Comparison of ENCODE assay signal across 1 cellular context in the genomic region with DNA sequence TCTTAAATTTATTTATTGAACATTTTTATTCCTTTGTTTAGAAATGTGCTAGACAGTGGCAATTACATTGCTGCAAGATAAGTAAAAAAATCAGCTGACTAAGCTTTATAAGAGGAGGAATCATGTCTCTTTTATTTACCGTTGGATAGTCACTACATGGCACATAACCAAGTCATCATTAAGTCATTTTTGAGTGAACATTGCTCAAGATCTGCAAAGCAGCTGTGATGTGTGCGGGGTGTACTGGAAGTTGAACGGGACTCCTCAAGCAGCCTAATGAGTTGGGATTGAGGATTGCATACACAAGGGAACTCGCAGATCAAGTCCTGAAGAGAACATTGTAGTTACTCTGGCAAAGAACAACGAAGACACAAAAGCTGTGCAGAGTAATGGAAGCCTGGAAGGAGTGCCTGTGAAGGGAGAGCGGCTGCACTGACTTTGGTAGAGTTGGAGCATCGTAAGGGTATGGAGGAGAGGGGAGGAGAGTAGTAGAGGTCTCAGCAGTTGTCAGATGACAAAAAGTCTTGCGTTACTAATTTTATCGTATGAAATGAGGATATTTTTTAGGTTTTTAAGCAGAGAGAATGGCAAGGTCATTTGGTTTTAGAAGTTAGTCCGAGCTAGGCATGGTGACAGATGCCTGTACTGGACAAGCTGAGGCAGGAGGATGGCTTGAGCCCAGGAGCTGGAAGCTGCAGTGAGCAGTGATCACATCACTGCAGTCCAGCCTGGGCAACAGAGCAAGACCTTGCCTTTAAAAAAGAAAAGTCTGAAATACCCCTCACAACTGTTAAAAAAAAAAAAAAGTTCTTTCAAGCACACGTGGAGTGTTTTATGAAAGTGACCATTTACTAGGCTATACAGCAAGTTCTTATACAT.
A peak's percentile ranks its signal among the peaks of the same experiment; 100 is the strongest.
TF ChIP-seq lines count a peak whose summit lies in the region.

No MANE protein-coding gene starts in this region.

TF ChIP-seq in K562, 482 proteins besides CTCF, POLR2A, EP300 and RAD21:
- TF ChIP-seq JUN (IDR thresholded peaks at IDR 0.05; ENCODE audit: borderline replicate concordance, low read depth, low read length) (no peak), JUN (CRISPR knock-in tag; IDR thresholded peaks at IDR 0.05; ENCODE audit: borderline replicate concordance) (no peak), RB1 (IDR thresholded peaks at IDR 0.05; ENCODE audit: low read depth) (no peak), ETV1 (tag; conservative IDR thresholded peaks at IDR 0.05; ENCODE audit: low read depth) (no peak), ZNF212 (CRISPR knock-in tag; IDR thresholded peaks at IDR 0.05) (no peak), CBFB (CRISPR knock-in tag; IDR thresholded peaks at IDR 0.05) (no peak), ELK1 (CRISPR knock-in tag; IDR thresholded peaks at IDR 0.05) (no peak), ZNF76 (CRISPR knock-in tag; IDR thresholded peaks at IDR 0.05; ENCODE audit: borderline replicate concordance) (no peak), ZNF384 (IDR thresholded peaks at IDR 0.05; ENCODE audit: low read depth, low read length) (no peak), NCOA1 (IDR thresholded peaks at IDR 0.05; ENCODE audit: low read depth) (no peak), ZNF354B (CRISPR knock-in tag; IDR thresholded peaks at IDR 0.05) (no peak), MAFK (IDR thresholded peaks at IDR 0.05; ENCODE audit: low read length) (peak; percentile 46; the same call in 1 of the 2 replicates), MAFG (tag; conservative IDR thresholded peaks at IDR 0.05) (peak; percentile 30; the same call in 1 of the 2 replicates), MAFF (IDR thresholded peaks at IDR 0.05; ENCODE audit: low read length) (peak; percentile 40; the same call in 1 of the 2 replicates), KAT7 (CRISPR knock-in tag; IDR thresholded peaks at IDR 0.05; ENCODE audit: borderline replicate concordance) (no peak), ZNF41 (CRISPR knock-in tag; conservative IDR thresholded peaks at IDR 0.05) (no peak), C11orf30 (IDR thresholded peaks at IDR 0.05; ENCODE audit: low read depth) (peak; percentile 47), ZZZ3 (IDR thresholded peaks at IDR 0.05) (no peak), CBX5 (IDR thresholded peaks at IDR 0.05; ENCODE audit: borderline replicate concordance, low read depth) (no peak), CGGBP1 (CRISPR knock-in tag; IDR thresholded peaks at IDR 0.05) (no peak), BRD4 (IDR thresholded peaks at IDR 0.05) (no peak), NR0B1 (IDR thresholded peaks at IDR 0.05; ENCODE audit: partially characterized antibody) (no peak), ZNF316 (IDR thresholded peaks at IDR 0.05) (peak; percentile 73), NELFE (IDR thresholded peaks at IDR 0.05; ENCODE audit: insufficient read depth, insufficient read length) (no peak)
